8 cellular contexts compared by ENCODE assay signal in genomic region chr17:44124118-44124438, GRCh38. TPM values are rescaled to one million over a fixed set of nuclear protein-coding genes. Genes with fewer than 3 reads are reported as not detected.
DNase-seq lines count a peak whose midpoint lies in the region; ATAC-seq and TF ChIP-seq lines count a peak whose summit lies in the region.

No MANE protein-coding gene starts in this region.

- H3K36me3 ChIP-seq in GM23338 (ENCODE audit: insufficient read depth) = no peaks in the 10 kb centered on the region

- H3K9me2 ChIP-seq in GM23338 (ENCODE audit: insufficient read depth) = no peaks in the 10 kb centered on the region

- no peaks in the 10 kb centered on the region; the same call in 2 of the 3 replicates for H3K36me3 Mint-ChIP-seq in GM23338 (ENCODE audit: low read depth)
- peaks cover 9% of the 10 kb centered on the region for H3K36me3 Mint-ChIP-seq in activated B cell treated with CpG ODN at 0.5 μM for 24 hours (ENCODE audit: low read depth)

- CTCF ChIA-PET in activated B cell treated with CpG ODN at 0.5 μM for 24 hours (lab: Charles Lee) = interaction anchor here (0.7 to 1.3 kb wide), 9 partner anchors 8 to 230 kb away, joined by 3 to 7 read pairs (median 3); partner anchors contain the start of gene UBTF

- H3F3A ChIP-seq in GM23338 (replicated peaks; ENCODE audit: low read depth) = no peaks in the 10 kb centered on the region

- DNase-seq in GM23338 (ENCODE audit: low spot score) (no peak), activated B cell treated with CpG ODN at 0.5 μM for 24 hours (no peak), right cardiac atrium (no peak), dermis blood vessel endothelial cell (no peak), NCI-H748 treated with DMSO at 0.1 percent for 48 hours (lab: John Stamatoyannopoulos, UW) (no peak), mesenteric fat pad (ENCODE audit: low spot score) (no peak)

- peaks cover 5% of the 10 kb centered on the region for H3K27me3 Mint-ChIP-seq in GM23338 (ENCODE audit: insufficient read depth, low read depth, poor library complexity)
- H3K27me3 Mint-ChIP-seq in activated B cell treated with CpG ODN at 0.5 μM for 24 hours = no peaks in the 10 kb centered on the region

- peak overlapping the region; percentile 99 for H3K27ac Mint-ChIP-seq in GM23338
- peak overlapping the region; percentile 97 for H3K27ac Mint-ChIP-seq in activated B cell treated with CpG ODN at 0.5 μM for 24 hours

- POLR2A ChIA-PET in activated B cell treated with CpG ODN at 0.5 μM for 24 hours (lab: Charles Lee) = interaction anchor here (0.6 to 3.2 kb wide), 20 partner anchors 8 to 808 kb away, joined by 3 to 30 read pairs (median 4); partner anchors contain the start of genes ATXN7L3, G6PC3, LSM12 and SLC25A39

- ATAC-seq in GM23338 (no peak), activated B cell treated with CpG ODN at 0.5 μM for 24 hours (ENCODE audit: low read depth) (no peak), right cardiac atrium (no peak), HG03135 (IDR thresholded peaks at IDR 0.05; ENCODE audit: unreplicated experiment) (no peak)

- TF ChIP-seq CTCF in GM23338 (conservative IDR thresholded peaks at IDR 0.05; ENCODE audit: low read depth in 2 of 2) = no peak
- no peak for TF ChIP-seq CTCF in activated B cell treated with CpG ODN at 0.5 μM for 24 hours (IDR thresholded peaks at IDR 0.05)

- H3K4me1 Mint-ChIP-seq in GM23338 (peaks cover 36% of the 10 kb centered on the region), activated B cell treated with CpG ODN at 0.5 μM for 24 hours (peaks cover 45% of the 10 kb centered on the region)

- intact Hi-C loops in activated B cell treated with CpG ODN at 0.5 μM for 24 hours (cut with micrococcal nuclease) (loop anchor here (5.0 kb wide), 4 partner anchors 117 to 378 kb away; partner anchors contain the start of genes GPATCH8 and GRN), right cardiac atrium (cut with DNase I) (no loop called here)

- H3K9me3 Mint-ChIP-seq in GM23338 (no peaks in the 10 kb centered on the region), activated B cell treated with CpG ODN at 0.5 μM for 24 hours (no peaks in the 10 kb centered on the region)

- peak overlapping the region; percentile 76 for H3K4me2 ChIP-seq in GM23338

- no peak overlapping the region for H3K27ac ChIP-seq in GM23338 (ENCODE audit: low read depth)
- peak overlapping the region; percentile 88 for H3K27ac ChIP-seq in right cardiac atrium (ENCODE audit: low read length)
- H3K27ac ChIP-seq in skin epidermis = peak overlapping the region; percentile 20 to 97 (median 93)

- peaks cover 10% of the 10 kb centered on the region for H4K20me1 ChIP-seq in GM23338 (replicated peaks; ENCODE audit: insufficient read depth)

- no peaks in the 10 kb centered on the region for H3K27me3 ChIP-seq in GM23338 (ENCODE audit: insufficient read depth)
- H3K27me3 ChIP-seq in right cardiac atrium (ENCODE audit: control insufficient read depth, insufficient read depth) = no peaks in the 10 kb centered on the region

- peak overlapping the region; percentile 89 for H3K4me3 Mint-ChIP-seq in GM23338
- H3K4me3 Mint-ChIP-seq in activated B cell treated with CpG ODN at 0.5 μM for 24 hours = peak overlapping the region; percentile 95

- H3K4me3 ChIP-seq in GM23338 (peak overlapping the region; percentile 96), right cardiac atrium (ENCODE audit: low read length) (peak overlapping the region; percentile 95), skin epidermis (peak overlapping the region; percentile 69 to 100 (median 94))

- no peaks in the 10 kb centered on the region for H3K9me3 ChIP-seq in right cardiac atrium (ENCODE audit: control insufficient read depth, low read length)

- peak overlapping the region; percentile 91; the same call in 1 of the 2 replicates for H2AFZ ChIP-seq in GM23338

- 3% methylated on average over 8 of the region's 8 CpGs for WGBS in right cardiac atrium

- H3K79me2 ChIP-seq in GM23338 (replicated peaks; ENCODE audit: insufficient read depth) = peaks cover 34% of the 10 kb centered on the region

- H3K4me1 ChIP-seq in GM23338 (ENCODE audit: insufficient read depth) (peaks cover 27% of the 10 kb centered on the region), right cardiac atrium (ENCODE audit: control insufficient read depth, insufficient read depth, low read length) (peaks cover 11% of the 10 kb centered on the region)

TF ChIP-seq in GM23338, 12 proteins besides CTCF, POLR2A, EP300 and RAD21 (continues in another document):
- TF ChIP-seq EZH2phosphoT487 (IDR thresholded peaks at IDR 0.05; ENCODE audit: unreplicated experiment) (no peak), ZNF331 (CRISPR knock-in tag; IDR thresholded peaks at IDR 0.05; ENCODE audit: low read depth) (no peak), CREB1 (CRISPR knock-in tag; IDR thresholded peaks at IDR 0.05; ENCODE audit: low read depth) (no peak), NANOG (IDR thresholded peaks at IDR 0.05; ENCODE audit: borderline replicate concordance) (no peak), STAT1 (IDR thresholded peaks at IDR 0.05; ENCODE audit: unreplicated experiment) (no peak), EZH2 (IDR thresholded peaks at IDR 0.05; ENCODE audit: low read depth, unreplicated experiment) (no peak), ZNF114 (CRISPR knock-in tag; IDR thresholded peaks at IDR 0.05) (no peak), REST (IDR thresholded peaks at IDR 0.05; ENCODE audit: unreplicated experiment) (no peak), ETS1 (IDR thresholded peaks at IDR 0.05) (no peak)

RNA-seq across cellular contexts. Expression of gene HDAC5, which starts 0.6 kb away (rescaled TPM):
- 71.1 and 86.9 TPM in 2 replicates for total RNA-seq in GM23338 (2014; rRNA removed; shearing (Covaris generic))
- polyA plus RNA-seq in GM23338 (2016; fragmentation: Nextera tagmentation; extraction: Ambion mirVana) = 16.9 TPM in 2 replicates
- total RNA-seq in activated B cell treated with CpG ODN at 0.5 μM for 24 hours = 28.4 and 35.1 TPM in 2 replicates
- 10 to 100 TPM; 47.9 to 89.2 (median 74.4) TPM for total RNA-seq in right cardiac atrium
- polyA plus RNA-seq in right cardiac atrium = 72.4 TPM
- 50.3 and 52.1 TPM in 2 replicates for total RNA-seq in dermis blood vessel endothelial cell
- total RNA-seq in mesenteric fat pad = 34.9 TPM

RNA-seq across cellular contexts. Expression of gene HROB, which starts 17.7 kb away (rescaled TPM):
- total RNA-seq in GM23338 (2014; rRNA removed; shearing (Covaris generic)) = 17.0 and 19.0 TPM in 2 replicates
- polyA plus RNA-seq in GM23338 (2016; fragmentation: Nextera tagmentation; extraction: Ambion mirVana) (9.3 TPM in 2 replicates), right cardiac atrium (0.38 TPM)
- total RNA-seq in activated B cell treated with CpG ODN at 0.5 μM for 24 hours (2.2 and 5.0 TPM in 2 replicates), right cardiac atrium (1 to 10 TPM in 1 of 4 donors, under 1 TPM in 3; 0.47 to 1.4 (median 0.76) TPM), dermis blood vessel endothelial cell (1.2 and 2.9 TPM in 2 replicates), mesenteric fat pad (0.74 TPM)

RNA-seq across cellular contexts. Expression of gene ASB16, which starts 46.4 kb away (rescaled TPM):
- total RNA-seq in GM23338 (2014; rRNA removed; shearing (Covaris generic)) = not detected in 2 replicates
- polyA plus RNA-seq in GM23338 (2016; fragmentation: Nextera tagmentation; extraction: Ambion mirVana) (0.21 and 0.47 TPM in 2 replicates), right cardiac atrium (5.4 TPM)
- total RNA-seq in activated B cell treated with CpG ODN at 0.5 μM for 24 hours (not detected in 2 replicates), right cardiac atrium (10 to 100 TPM in 2 of 4 donors, 1 to 10 TPM in 2; 5.3 to 11.3 (median 9.7) TPM), dermis blood vessel endothelial cell (0.17 TPM in 1 of 2 replicates, not detected in the other), mesenteric fat pad (not detected)

RNA-seq across cellular contexts. Expression of gene G6PC3, which starts 53.5 kb away (rescaled TPM):
- 110 and 112 TPM in 2 replicates for total RNA-seq in GM23338 (2014; rRNA removed; shearing (Covaris generic))
- polyA plus RNA-seq in GM23338 (2016; fragmentation: Nextera tagmentation; extraction: Ambion mirVana) = 143 and 154 TPM in 2 replicates
- 30.9 and 35.2 TPM in 2 replicates for total RNA-seq in activated B cell treated with CpG ODN at 0.5 μM for 24 hours
- 10 to 100 TPM; 31.9 to 46.9 (median 38.5) TPM for total RNA-seq in right cardiac atrium
- polyA plus RNA-seq in right cardiac atrium = 71.4 TPM
- total RNA-seq in dermis blood vessel endothelial cell = 14.3 and 35.1 TPM in 2 replicates
- total RNA-seq in mesenteric fat pad = 56.7 TPM

RNA-seq across cellular contexts. Expression of gene LSM12, which starts 57.6 kb away (rescaled TPM):
- total RNA-seq in GM23338 (2014; rRNA removed; shearing (Covaris generic)) = 64.4 and 72.7 TPM in 2 replicates
- polyA plus RNA-seq in GM23338 (2016; fragmentation: Nextera tagmentation; extraction: Ambion mirVana) = 226 and 241 TPM in 2 replicates
- 57.3 and 68.7 TPM in 2 replicates for total RNA-seq in activated B cell treated with CpG ODN at 0.5 μM for 24 hours
- total RNA-seq in right cardiac atrium = 10 to 100 TPM; 44.5 to 54.9 (median 49.3) TPM
- polyA plus RNA-seq in right cardiac atrium = 35.0 TPM
- 21.8 and 32.0 TPM in 2 replicates for total RNA-seq in dermis blood vessel endothelial cell
- total RNA-seq in mesenteric fat pad = 55.4 TPM
